ENCODE assay signal across 10 cellular contexts in the genomic region with DNA sequence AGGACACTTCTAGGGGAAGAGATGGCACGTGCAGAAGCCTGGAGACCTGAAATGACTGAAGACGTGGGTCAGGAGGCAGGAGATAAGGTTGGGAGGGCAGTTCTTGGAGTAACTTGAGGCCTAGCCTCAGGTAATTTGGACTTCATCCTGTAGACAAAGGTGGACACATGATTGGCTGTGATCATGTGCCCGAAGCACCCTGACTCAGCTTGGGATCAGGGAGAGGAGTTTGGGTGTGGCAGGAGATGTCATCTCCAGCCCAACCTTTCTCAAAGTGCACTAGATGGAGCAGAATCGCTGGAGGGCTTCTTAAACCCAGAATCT. TPM values are rescaled to one million over a fixed set of nuclear protein-coding genes. Genes with fewer than 3 reads are reported as not detected.
DNase-seq lines count a peak whose midpoint lies in the region; ATAC-seq and TF ChIP-seq lines count a peak whose summit lies in the region.
"Had no signal": no experiment of that assay in that cellular context is flagged by ENCODE, and none has a peak within 500 bp of the region (broad histone marks: within the 10 kb centered on the region; RNA-seq: fewer than 3 reads in every experiment).

No MANE protein-coding gene starts in this region.

- no peaks in the 10 kb centered on the region for H3K27me3 Mint-ChIP-seq in Calu3 (ENCODE audit: unreplicated experiment)
- H3K27me3 Mint-ChIP-seq in activated T-helper 1 cell treated with anti-CD3 and anti-CD28 coated beads, Interleukin-12 subunit alpha, Interleukin-12 subunit beta, Interleukin-2, Interleukin-4 antibody, amounts not matched to agents 30 ng/mL and 10 ng/mL and 1 ng/mL, durations not matched to agents 14 hours and 24 hours and 36 hours (ENCODE audit: insufficient read depth): no peaks in the 10 kb centered on the region

- DNase-seq in Calu3 (no peak), NCI-H1694 treated with DMSO at 0.1 percent for 48 hours (lab: John Stamatoyannopoulos, UW) (no peak), NCI-H2029 treated with DMSO at 0.1 percent for 48 hours (lab: John Stamatoyannopoulos, UW) (no peak)
- no peak for DNase-seq in activated T-helper 1 cell treated with anti-CD3 and anti-CD28 coated beads, Interleukin-12 subunit alpha, Interleukin-12 subunit beta, Interleukin-2, Interleukin-4 antibody, amounts not matched to agents 30 ng/mL and 10 ng/mL and 1 ng/mL, durations not matched to agents 14 hours and 24 hours and 36 hours (ENCODE audit: low spot score)
- no peak for DNase-seq in stimulated activated CD8-positive, alpha-beta memory T cell treated with anti-CD3 and anti-CD28 coated beads, Interleukin-4, amount 100 ng/mL, for 48 hours
- DNase-seq: NCI-H2171 treated with DMSO at 0.1 percent for 48 hours had no signal

- TF ChIP-seq CTCF in 22Rv1 (IDR thresholded peaks at IDR 0.05) (no peak), Calu3 (IDR thresholded peaks at IDR 0.05; ENCODE audit: unreplicated experiment) (no peak)

- no peaks in the 10 kb centered on the region for H3K27me3 ChIP-seq in muscle layer of colon (ENCODE audit: control insufficient read depth in 1 of 2, insufficient read depth in 2 of 2, low read length in 2 of 2)
- H3K27me3 ChIP-seq: SJSA1 had no signal

- peak overlapping the region; percentile 67 for H3K4me3 Mint-ChIP-seq in Calu3 (ENCODE audit: low read depth, unreplicated experiment)
- H3K4me3 Mint-ChIP-seq in activated T-helper 1 cell treated with anti-CD3 and anti-CD28 coated beads, Interleukin-12 subunit alpha, Interleukin-12 subunit beta, Interleukin-2, Interleukin-4 antibody, amounts not matched to agents 30 ng/mL and 10 ng/mL and 1 ng/mL, durations not matched to agents 14 hours and 24 hours and 36 hours: peak overlapping the region; percentile 77

- peaks cover 17% of the 10 kb centered on the region for H3K36me3 ChIP-seq in muscle layer of colon (ENCODE audit: insufficient read depth, low read length)

- H3K4me1 Mint-ChIP-seq in Calu3 (ENCODE audit: low read depth, unreplicated experiment): peaks cover 26% of the 10 kb centered on the region
- peaks cover 30% of the 10 kb centered on the region for H3K4me1 Mint-ChIP-seq in activated T-helper 1 cell treated with anti-CD3 and anti-CD28 coated beads, Interleukin-12 subunit alpha, Interleukin-12 subunit beta, Interleukin-2, Interleukin-4 antibody, amounts not matched to agents 30 ng/mL and 10 ng/mL and 1 ng/mL, durations not matched to agents 14 hours and 24 hours and 36 hours (ENCODE audit: low read depth)

- intact Hi-C loops in Calu3 (cut with micrococcal nuclease; ENCODE audit: unreplicated experiment): no loop called here
- intact Hi-C loops in activated T-helper 1 cell treated with anti-CD3 and anti-CD28 coated beads, Interleukin-12 subunit alpha, Interleukin-12 subunit beta, Interleukin-2, Interleukin-4 antibody, amounts not matched to agents 30 ng/mL and 10 ng/mL and 1 ng/mL, durations not matched to agents 14 hours and 24 hours and 36 hours (cut with micrococcal nuclease): loop anchor here (2.0 kb wide), 2 partner anchors 61 to 103 kb away; partner anchors contain the start of gene UBR4

- H3K9me3 ChIP-seq in muscle layer of colon (ENCODE audit: low read length): no peaks in the 10 kb centered on the region
- H3K9me3 ChIP-seq: SJSA1 had no signal

- H3K27ac ChIP-seq in 22Rv1: peak overlapping the region; percentile 69; the same call in 1 of the 2 replicates
- no peak overlapping the region for H3K27ac ChIP-seq in muscle layer of colon (ENCODE audit: low read depth, low read length)
- H3K27ac ChIP-seq: SJSA1 had no signal

- H3K9me3 Mint-ChIP-seq in Calu3 (ENCODE audit: low read depth, unreplicated experiment): no peaks in the 10 kb centered on the region
- no peaks in the 10 kb centered on the region for H3K9me3 Mint-ChIP-seq in activated T-helper 1 cell treated with anti-CD3 and anti-CD28 coated beads, Interleukin-12 subunit alpha, Interleukin-12 subunit beta, Interleukin-2, Interleukin-4 antibody, amounts not matched to agents 30 ng/mL and 10 ng/mL and 1 ng/mL, durations not matched to agents 14 hours and 24 hours and 36 hours

- H3K36me3 Mint-ChIP-seq in Calu3 (ENCODE audit: insufficient read depth, unreplicated experiment): peaks cover 30% of the 10 kb centered on the region
- peaks cover 14% of the 10 kb centered on the region for H3K36me3 Mint-ChIP-seq in activated T-helper 1 cell treated with anti-CD3 and anti-CD28 coated beads, Interleukin-12 subunit alpha, Interleukin-12 subunit beta, Interleukin-2, Interleukin-4 antibody, amounts not matched to agents 30 ng/mL and 10 ng/mL and 1 ng/mL, durations not matched to agents 14 hours and 24 hours and 36 hours (ENCODE audit: low read depth)

- H3K9ac ChIP-seq in muscle layer of colon (ENCODE audit: low read length): peak overlapping the region; percentile 5

- CTCF ChIA-PET in Calu3 (lab: Charles Lee): no interaction called here

- no TSS peak for BruUV-seq in Calu3 (replicated peaks; lab: Mats Ljungman, UMichigan)

- H3K27ac Mint-ChIP-seq in Calu3 (ENCODE audit: unreplicated experiment): no peak overlapping the region
- H3K27ac Mint-ChIP-seq in activated T-helper 1 cell treated with anti-CD3 and anti-CD28 coated beads, Interleukin-12 subunit alpha, Interleukin-12 subunit beta, Interleukin-2, Interleukin-4 antibody, amounts not matched to agents 30 ng/mL and 10 ng/mL and 1 ng/mL, durations not matched to agents 14 hours and 24 hours and 36 hours: peak overlapping the region; percentile 77

- peak overlapping the region in 1 of 2 donors; percentile 53 for H3K4me3 ChIP-seq in muscle layer of colon (ENCODE audit: low read depth in 1 of 2, low read length in 2 of 2)

- no peak for ATAC-seq in HG02870 (IDR thresholded peaks at IDR 0.05; ENCODE audit: unreplicated experiment)

- peaks cover 23% of the 10 kb centered on the region for H3K4me1 ChIP-seq in muscle layer of colon (ENCODE audit: insufficient read depth, low read length)

RNA-seq across cellular contexts. Expression of gene SLC66A1, which starts 1.5 kb away (rescaled TPM):
- 10.0 and 13.1 TPM in 2 replicates for total RNA-seq in Calu3 (2022)
- 9.9 and 12.0 TPM in 2 replicates for total RNA-seq in activated T-helper 1 cell treated with anti-CD3 and anti-CD28 coated beads, Interleukin-12 subunit alpha, Interleukin-12 subunit beta, Interleukin-2, Interleukin-4 antibody, amounts not matched to agents 30 ng/mL and 10 ng/mL and 1 ng/mL, durations not matched to agents 14 hours and 24 hours and 36 hours

RNA-seq across cellular contexts. Expression of gene AKR7A2, which starts 1.7 kb away (rescaled TPM):
- 25.7 and 26.3 TPM in 2 replicates for total RNA-seq in Calu3 (2022)
- 30.0 and 31.1 TPM in 2 replicates for total RNA-seq in activated T-helper 1 cell treated with anti-CD3 and anti-CD28 coated beads, Interleukin-12 subunit alpha, Interleukin-12 subunit beta, Interleukin-2, Interleukin-4 antibody, amounts not matched to agents 30 ng/mL and 10 ng/mL and 1 ng/mL, durations not matched to agents 14 hours and 24 hours and 36 hours

RNA-seq across cellular contexts. Expression of gene AKR7A3, which starts 25.0 kb away (rescaled TPM):
- total RNA-seq in Calu3 (2022): 1.7 and 2.2 TPM in 2 replicates
- 1.2 and 1.7 TPM in 2 replicates for total RNA-seq in activated T-helper 1 cell treated with anti-CD3 and anti-CD28 coated beads, Interleukin-12 subunit alpha, Interleukin-12 subunit beta, Interleukin-2, Interleukin-4 antibody, amounts not matched to agents 30 ng/mL and 10 ng/mL and 1 ng/mL, durations not matched to agents 14 hours and 24 hours and 36 hours
